ENCODE assay signal across 21 cellular contexts in the genomic region with DNA sequence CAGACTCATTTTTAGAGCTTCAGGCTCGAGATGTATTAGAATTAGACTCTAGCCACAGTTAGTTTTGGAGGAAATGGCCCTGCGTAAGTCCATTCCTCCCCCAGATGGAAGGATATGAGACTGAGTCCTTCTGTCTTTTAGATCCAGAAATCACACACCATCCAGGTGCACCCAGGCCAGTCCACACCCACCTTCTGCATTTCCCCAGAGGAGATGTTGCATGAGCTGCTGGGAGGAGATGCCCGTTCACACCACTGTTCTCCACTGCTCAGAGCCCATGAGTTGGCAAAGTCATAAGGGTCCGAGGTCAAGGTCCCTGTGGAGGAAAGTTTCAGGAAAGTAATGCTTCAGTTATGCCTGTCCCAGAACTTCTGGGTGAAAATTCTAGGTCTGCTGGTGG. TPM values are rescaled to one million over a fixed set of nuclear protein-coding genes. Genes with fewer than 3 reads are reported as not detected.
"Had no signal": no experiment of that assay in that cellular context is flagged by ENCODE, and none has a peak within 500 bp of the region (broad histone marks: within the 10 kb centered on the region; RNA-seq: fewer than 3 reads in every experiment).

No MANE protein-coding gene starts in this region.

- H3K9me3 Mint-ChIP-seq: dendritic cell treated with granulocyte-macrophage colony-stimulating factor and Interleukin-4, amounts not matched to agents 40 ng/mL and 50 ng/mL, for 4 days; naive thymus-derived CD4-positive, alpha-beta T cell; stimulated activated naive CD8-positive, alpha-beta T cell treated with anti-CD3 and anti-CD28 coated beads, Interleukin-15, amount 100 ng/mL, for 72 hours had no signal

- H3K36me3 Mint-ChIP-seq: neural progenitor cell had no signal

- ATAC-seq: left lobe of liver; naive thymus-derived CD4-positive, alpha-beta T cell; psoas muscle; right cardiac atrium; stimulated activated naive CD8-positive, alpha-beta T cell treated with anti-CD3 and anti-CD28 coated beads, Interleukin-15, amount 100 ng/mL, for 72 hours had no signal

- H3K27ac Mint-ChIP-seq: dendritic cell treated with granulocyte-macrophage colony-stimulating factor and Interleukin-4, amounts not matched to agents 40 ng/mL and 50 ng/mL, for 4 days; naive thymus-derived CD4-positive, alpha-beta T cell; nephron; neural progenitor cell; stimulated activated naive CD8-positive, alpha-beta T cell treated with anti-CD3 and anti-CD28 coated beads, Interleukin-15, amount 100 ng/mL, for 72 hours had no signal

- DNase-seq: colonic mucosa; effector memory CD4-positive, alpha-beta T cell; kidney; mesenchymal stem cell; midbrain; naive thymus-derived CD4-positive, alpha-beta T cell; nucleus accumbens; psoas muscle; right cardiac atrium; small intestine; stimulated activated CD4-positive, alpha-beta T cell treated with anti-CD3 and anti-CD28 coated beads, Interleukin-12 subunit alpha, Interleukin-12 subunit beta, amount 100 ng/mL, for 4 hours; stimulated activated CD4-positive, alpha-beta T cell treated with anti-CD3 and anti-CD28 coated beads, Interleukin-1b, Interleukin-23, amount 100 ng/mL, for 48 hours; stimulated activated CD4-positive, alpha-beta T cell treated with anti-CD3 and anti-CD28 coated beads, Interleukin-4, amount 100 ng/mL, for 1 hour; stimulated activated CD8-positive, alpha-beta memory T cell treated with anti-CD3 and anti-CD28 coated beads, Interleukin-4, amount 100 ng/mL, for 48 hours; stimulated activated naive CD4-positive, alpha-beta T cell; stimulated activated naive CD8-positive, alpha-beta T cell treated with anti-CD3 and anti-CD28 coated beads, Interleukin-15, amount 100 ng/mL, for 72 hours; transverse colon had no signal

- H3K4me3 Mint-ChIP-seq: dendritic cell treated with granulocyte-macrophage colony-stimulating factor and Interleukin-4, amounts not matched to agents 40 ng/mL and 50 ng/mL, for 4 days; naive thymus-derived CD4-positive, alpha-beta T cell; nephron; neural progenitor cell; stimulated activated naive CD8-positive, alpha-beta T cell treated with anti-CD3 and anti-CD28 coated beads, Interleukin-15, amount 100 ng/mL, for 72 hours had no signal

RNA-seq across cellular contexts. Expression of a gene that starts 29.2 kb away (rescaled TPM):
- polyA plus RNA-seq: naive thymus-derived CD4-positive, alpha-beta T cell had no signal
